In genomic region chr1:235972316-235973090, GRCh38 we compare ENCODE assay signal across 8 cellular contexts.
A peak's percentile ranks its signal among the peaks of the same experiment; 100 is the strongest.
DNase-seq lines count a peak whose midpoint lies in the region; ATAC-seq and TF ChIP-seq lines count a peak whose summit lies in the region.

No MANE protein-coding gene starts in this region.

- TF ChIP-seq CTCF in heart right ventricle (IDR thresholded peaks at IDR 0.05): no peak

- 46% methylated on average over 8 of the region's 8 CpGs for WGBS in heart right ventricle, 2 donors

- peak overlapping the region; percentile 72 to 89 (median 83) for H3K4me2 ChIP-seq in BLaER1 treated with 17β-estradiol and CSF1 and Interleukin-3, amounts not matched to agents 10 nM and 100 nM

- H3K4me3 ChIP-seq in BLaER1 treated with 17β-estradiol and CSF1 and Interleukin-3, amounts not matched to agents 10 nM and 100 nM: peak overlapping the region; percentile 18 to 58 (median 42); a peak in 16 of 20 replicates
- peak overlapping the region in 9 of 10 donors; percentile 24 to 54 (median 48) for H3K4me3 ChIP-seq in heart right ventricle

- no peak for DNase-seq in activated CD8-positive, alpha-beta T cell treated with anti-CD3 and anti-CD28 coated beads, Interleukin-2, amount 10 ng/mL, durations not matched to agents 7 days and 5 days
- DNase-seq in heart right ventricle (no peak), renal cortical epithelial cell (ENCODE audit: low read depth) (peak; percentile 19), UCSD-AML1 (lab: John Stamatoyannopoulos, UW; ENCODE audit: unreplicated experiment) (no peak), amygdala (lab: John Stamatoyannopoulos, UW) (no peak)

- H3K27me3 Mint-ChIP-seq in activated CD8-positive, alpha-beta T cell treated with anti-CD3 and anti-CD28 coated beads, Interleukin-2, amount 10 ng/mL, durations not matched to agents 7 days and 5 days (ENCODE audit: low read depth): peaks cover 2% of the 10 kb centered on the region

- POLR2A ChIA-PET in activated CD8-positive, alpha-beta T cell treated with anti-CD3 and anti-CD28 coated beads, Interleukin-2, amount 10 ng/mL, durations not matched to agents 7 days and 5 days (lab: Charles Lee): interaction anchor here (0.6 to 3.9 kb wide), 17 partner anchors 15 to 742 kb away, joined by 3 to 65 read pairs (median 4); partner anchors contain the start of gene LYST

- CTCF ChIA-PET in activated CD8-positive, alpha-beta T cell treated with anti-CD3 and anti-CD28 coated beads, Interleukin-2, amount 10 ng/mL, durations not matched to agents 7 days and 5 days (lab: Charles Lee): interaction anchor here (0.6 to 5.4 kb wide), 115 partner anchors 10 to 474 kb away, joined by 3 to 190 read pairs (median 6); partner anchors contain the start of genes B3GALNT2, LYST and NID1

- H3K27me3 ChIP-seq in BLaER1 treated with 17β-estradiol and CSF1 and Interleukin-3, amounts not matched to agents 10 nM and 100 nM: no peaks in the 10 kb centered on the region
- H3K27me3 ChIP-seq in heart right ventricle: no peaks in the 10 kb centered on the region

- H3K4me3 Mint-ChIP-seq in activated CD8-positive, alpha-beta T cell treated with anti-CD3 and anti-CD28 coated beads, Interleukin-2, amount 10 ng/mL, durations not matched to agents 7 days and 5 days: peak overlapping the region; percentile 75

- H3K4me1 Mint-ChIP-seq in activated CD8-positive, alpha-beta T cell treated with anti-CD3 and anti-CD28 coated beads, Interleukin-2, amount 10 ng/mL, durations not matched to agents 7 days and 5 days (ENCODE audit: low read depth): peaks cover 21% of the 10 kb centered on the region

- H3K4me1 ChIP-seq in BLaER1 treated with 17β-estradiol and CSF1 and Interleukin-3, amounts not matched to agents 10 nM and 100 nM: peaks cover 29 to 61% (median 41%) of the 10 kb centered on the region in 10 experiments
- peaks cover 0 to 23% (median 17%) of the 10 kb centered on the region in 9 donors for H3K4me1 ChIP-seq in heart right ventricle

- H3K27ac ChIP-seq in BLaER1 treated with 17β-estradiol and CSF1 and Interleukin-3, amounts not matched to agents 10 nM and 100 nM: peak overlapping the region; percentile 88 to 97 (median 92)
- H3K27ac ChIP-seq in heart right ventricle: peak overlapping the region; percentile 71 to 94 (median 88)

- H3K27ac Mint-ChIP-seq in activated CD8-positive, alpha-beta T cell treated with anti-CD3 and anti-CD28 coated beads, Interleukin-2, amount 10 ng/mL, durations not matched to agents 7 days and 5 days: peak overlapping the region; percentile 91

- H4K20me1 ChIP-seq in BLaER1 treated with 17β-estradiol and CSF1 and Interleukin-3, amounts not matched to agents 10 nM and 100 nM: no peaks in the 10 kb centered on the region

- ATAC-seq in GM19438 (IDR thresholded peaks at IDR 0.05; ENCODE audit: low read depth, unreplicated experiment): peak; percentile 40
- peak; percentile 50 for ATAC-seq in HG03460 (IDR thresholded peaks at IDR 0.05; ENCODE audit: unreplicated experiment)
- ATAC-seq in activated CD8-positive, alpha-beta T cell treated with anti-CD3 and anti-CD28 coated beads, Interleukin-2, amount 10 ng/mL, durations not matched to agents 7 days and 5 days: peak; percentile 38
- peak; percentile 60 to 74 (median 69) for ATAC-seq in heart right ventricle

- H3K9me3 ChIP-seq in BLaER1 treated with 17β-estradiol and CSF1 and Interleukin-3, amounts not matched to agents 10 nM and 100 nM (replicated peaks in 1 of 11): peaks cover 0 to 9% (median 0%) of the 10 kb centered on the region in 11 experiments; a peak in 6 of 22 replicates
- H3K9me3 ChIP-seq in heart right ventricle: peaks cover 0 to 7% (median 0%) of the 10 kb centered on the region in 11 donors

- no peaks in the 10 kb centered on the region for H3K36me3 Mint-ChIP-seq in activated CD8-positive, alpha-beta T cell treated with anti-CD3 and anti-CD28 coated beads, Interleukin-2, amount 10 ng/mL, durations not matched to agents 7 days and 5 days (ENCODE audit: low read depth)

- H3K36me3 ChIP-seq in BLaER1 treated with 17β-estradiol and CSF1 and Interleukin-3, amounts not matched to agents 10 nM and 100 nM: no peaks in the 10 kb centered on the region
- H3K36me3 ChIP-seq in heart right ventricle: peaks cover 0 to 38% (median 21%) of the 10 kb centered on the region in 9 donors

- intact Hi-C loops in heart right ventricle (cut with DNase I): loop anchor here in 7 of 10 donors (5.0 to 10.0 kb wide), 7 partner anchors 58 to 468 kb away; partner anchors contain the start of genes LYST (in 3 of the 7), B3GALNT2 (in 1 of the 7) and NID1 (in 1 of the 7)

- no peaks in the 10 kb centered on the region for H3K9me3 Mint-ChIP-seq in activated CD8-positive, alpha-beta T cell treated with anti-CD3 and anti-CD28 coated beads, Interleukin-2, amount 10 ng/mL, durations not matched to agents 7 days and 5 days (ENCODE audit: insufficient read depth)

- peak overlapping the region; percentile 80 to 90 (median 85) for H3K9ac ChIP-seq in BLaER1 treated with 17β-estradiol and CSF1 and Interleukin-3, amounts not matched to agents 10 nM and 100 nM
